Comparison of ENCODE assay signal across 8 cellular contexts in the genomic region with DNA sequence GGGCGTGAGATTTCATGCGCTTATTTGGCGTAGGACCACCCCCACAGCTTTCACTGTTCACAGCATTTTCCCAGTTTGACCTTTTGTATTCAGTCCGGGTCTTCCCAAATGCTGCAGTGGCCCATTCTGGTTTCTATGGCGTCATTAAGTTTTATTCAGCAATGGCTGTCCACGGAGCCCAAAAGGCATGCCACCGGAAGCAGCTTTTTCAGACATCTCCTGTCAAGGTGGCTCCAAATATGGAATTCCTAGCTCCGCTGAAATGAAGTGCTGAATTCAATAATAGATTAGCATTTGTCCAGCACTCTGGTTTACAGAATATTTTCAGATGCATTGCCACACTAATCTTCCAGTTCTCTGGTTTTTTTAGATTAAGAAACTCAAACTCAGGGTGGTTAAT.
DNase-seq lines count a peak whose midpoint lies in the region; ATAC-seq and TF ChIP-seq lines count a peak whose summit lies in the region.

No MANE protein-coding gene starts in this region.

- no peak overlapping the region for H3K27ac ChIP-seq in SK-N-MC
- no peak overlapping the region for H3K27ac ChIP-seq in suprapubic skin
- peak overlapping the region in 2 of 4 donors; percentile 45 to 70 for H3K27ac ChIP-seq in gastroesophageal sphincter

- H3K27me3 ChIP-seq in suprapubic skin, result no peaks in the 10 kb centered on the region
- no peaks in the 10 kb centered on the region for H3K27me3 ChIP-seq in gastroesophageal sphincter

- H3K9me3 ChIP-seq in SK-N-MC (ENCODE audit: low read depth, low read length), result no peaks in the 10 kb centered on the region; the same call in 1 of the 2 replicates
- no peaks in the 10 kb centered on the region for H3K9me3 ChIP-seq in suprapubic skin
- H3K9me3 ChIP-seq in gastroesophageal sphincter, result no peaks in the 10 kb centered on the region

- WGBS in suprapubic skin, result 50% methylated on average over 8 of the region's 8 CpGs
- WGBS in gastroesophageal sphincter (ENCODE audit: low coverage in 1 of 2), 2 donors, result 58 to 75% methylated on average over 8 of the region's 8 CpGs

- DNase-seq in activated effector memory CD4-positive, alpha-beta T cell treated with anti-CD3 and anti-CD28 coated beads, Interleukin-2, amount 50 U/mL, for 16 hours, result peak; percentile 41
- DNase-seq in activated effector memory CD4-positive, alpha-beta T cell treated with Interleukin-2 at 50 U/mL for 16 hours, result no peak
- DNase-seq in SK-N-MC (ENCODE audit: low read depth, low spot score) (no peak), fibroblast of villous mesenchyme (ENCODE audit: low read depth) (no peak), suprapubic skin (ENCODE audit: low spot score in 2 of 2) (peak in 1 of 2 donors; percentile 20), NCI-H2107 treated with DMSO at 0.1 percent for 48 hours (lab: John Stamatoyannopoulos, UW; ENCODE audit: unreplicated experiment) (no peak)

- no peak overlapping the region for H3K9ac ChIP-seq in SK-N-MC (ENCODE audit: insufficient read length)

- ATAC-seq in GM18517 (IDR thresholded peaks at IDR 0.05; ENCODE audit: unreplicated experiment) (no peak), gastroesophageal sphincter (no peak)

- H3K36me3 ChIP-seq in SK-N-MC (ENCODE audit: insufficient read depth, low read length), result no peaks in the 10 kb centered on the region
- no peaks in the 10 kb centered on the region for H3K36me3 ChIP-seq in suprapubic skin
- H3K36me3 ChIP-seq in gastroesophageal sphincter, result no peaks in the 10 kb centered on the region

- H3K4me1 ChIP-seq in suprapubic skin (peaks cover 16% of the 10 kb centered on the region), gastroesophageal sphincter (peaks cover 0 to 16% (median 0%) of the 10 kb centered on the region in 3 donors)

- TF ChIP-seq EP300 in suprapubic skin (IDR thresholded peaks at IDR 0.05) (no peak), gastroesophageal sphincter (IDR thresholded peaks at IDR 0.05) (no peak)

- no peak for TF ChIP-seq CTCF in fibroblast of villous mesenchyme (IDR thresholded peaks at IDR 0.05; ENCODE audit: insufficient read depth, low read depth, low read length)
- TF ChIP-seq CTCF in suprapubic skin (IDR thresholded peaks at IDR 0.05), result no peak
- TF ChIP-seq CTCF in gastroesophageal sphincter (IDR thresholded peaks at IDR 0.05), result no peak

- H3K4me3 ChIP-seq in SK-N-MC (peak overlapping the region; percentile 87; the same call in 1 of the 2 replicates), fibroblast of villous mesenchyme (ENCODE audit: low read depth, low read length) (peak overlapping the region; percentile 81), suprapubic skin (peak overlapping the region; percentile 61), gastroesophageal sphincter (peak overlapping the region in 1 of 2 donors; percentile 55)

- no peak for TF ChIP-seq POLR2A in suprapubic skin (IDR thresholded peaks at IDR 0.05)
- no peak for TF ChIP-seq POLR2A in gastroesophageal sphincter (IDR thresholded peaks at IDR 0.05)
